In genomic region chr1:44271646-44272045, GRCh38 we compare ENCODE assay signal across 23 cellular contexts.
"Had no signal": no experiment of that assay in that cellular context is flagged by ENCODE, and none has a peak within 500 bp of the region (broad histone marks: within the 10 kb centered on the region; RNA-seq: fewer than 3 reads in every experiment).

No MANE protein-coding gene starts in this region.

- H3K27ac Mint-ChIP-seq: dendritic cell treated with granulocyte-macrophage colony-stimulating factor and Interleukin-4, amounts not matched to agents 40 ng/mL and 50 ng/mL, for 4 days; natural killer cell treated with Interleukin-12 subunit alpha and Interleukin-12 subunit beta and Interleukin-15 and Interleukin-18, amount 100 ng/mL, for 72 hours; progenitor cell of endocrine pancreas; stimulated activated effector memory CD8-positive, alpha-beta T cell treated with anti-CD3 and anti-CD28 coated beads, Interleukin-12 subunit alpha, Interleukin-12 subunit beta, amount 100 ng/mL, for 72 hours; type B pancreatic cell had no signal

- H3K9me3 ChIP-seq: esophagus muscularis mucosa, lower lobe of right lung, right lobe of liver, stomach, thyroid gland had no signal

- H3K4me3 ChIP-seq: esophagus muscularis mucosa, lower lobe of right lung, right lobe of liver, smooth muscle cell, stomach, thyroid gland had no signal

- H3K4me3 Mint-ChIP-seq: dendritic cell treated with granulocyte-macrophage colony-stimulating factor and Interleukin-4, amounts not matched to agents 40 ng/mL and 50 ng/mL, for 4 days; naive B cell; natural killer cell treated with Interleukin-12 subunit alpha and Interleukin-12 subunit beta and Interleukin-15 and Interleukin-18, amount 100 ng/mL, for 72 hours; neural crest cell; stimulated activated effector memory CD8-positive, alpha-beta T cell treated with anti-CD3 and anti-CD28 coated beads, Interleukin-12 subunit alpha, Interleukin-12 subunit beta, amount 100 ng/mL, for 72 hours; type B pancreatic cell had no signal

- H3K27me3 ChIP-seq: esophagus muscularis mucosa, foreskin keratinocyte, right lobe of liver, stomach, thyroid gland had no signal

- H3K27ac ChIP-seq: esophagus muscularis mucosa, foreskin keratinocyte, lower lobe of right lung, parathyroid adenoma, right lobe of liver, stomach, thyroid gland had no signal

- DNase-seq: cerebellar nuclear complex; effector memory CD4-positive, alpha-beta T cell; foreskin keratinocyte; glutamatergic neuron; left ventricle myocardium superior; lower lobe of right lung; naive B cell; right lobe of liver; stimulated activated CD4-positive, alpha-beta T cell treated with anti-CD3 and anti-CD28 coated beads, Interleukin-12 subunit alpha, Interleukin-12 subunit beta, amount 100 ng/mL, for 4 hours; stimulated activated CD4-positive, alpha-beta T cell treated with anti-CD3 and anti-CD28 coated beads, Interleukin-1b, Interleukin-23, amount 100 ng/mL, for 48 hours; stimulated activated CD4-positive, alpha-beta T cell treated with anti-CD3 and anti-CD28 coated beads, Interleukin-4, amount 100 ng/mL, for 24 hours; stimulated activated naive CD4-positive, alpha-beta T cell treated with Interleukin-2 at 50 U/mL for 16 hours; stomach; thyroid gland had no signal

- H3K36me3 Mint-ChIP-seq: natural killer cell treated with Interleukin-12 subunit alpha and Interleukin-12 subunit beta and Interleukin-15 and Interleukin-18, amount 100 ng/mL, for 72 hours; stimulated activated effector memory CD8-positive, alpha-beta T cell treated with anti-CD3 and anti-CD28 coated beads, Interleukin-12 subunit alpha, Interleukin-12 subunit beta, amount 100 ng/mL, for 72 hours had no signal

- H3K27me3 Mint-ChIP-seq: dendritic cell treated with granulocyte-macrophage colony-stimulating factor and Interleukin-4, amounts not matched to agents 40 ng/mL and 50 ng/mL, for 4 days; naive B cell; natural killer cell treated with Interleukin-12 subunit alpha and Interleukin-12 subunit beta and Interleukin-15 and Interleukin-18, amount 100 ng/mL, for 72 hours; progenitor cell of endocrine pancreas; type B pancreatic cell had no signal

- H3K4me1 ChIP-seq: right lobe of liver, thyroid gland had no signal

- ATAC-seq: foreskin keratinocyte; left ventricle myocardium superior; lower lobe of right lung; natural killer cell treated with Interleukin-12 subunit alpha and Interleukin-12 subunit beta and Interleukin-15 and Interleukin-18, amount 100 ng/mL, for 72 hours; right lobe of liver; stimulated activated effector memory CD8-positive, alpha-beta T cell treated with anti-CD3 and anti-CD28 coated beads, Interleukin-12 subunit alpha, Interleukin-12 subunit beta, amount 100 ng/mL, for 72 hours had no signal

- H3K9me3 Mint-ChIP-seq: naive B cell; natural killer cell treated with Interleukin-12 subunit alpha and Interleukin-12 subunit beta and Interleukin-15 and Interleukin-18, amount 100 ng/mL, for 72 hours; neural crest cell; stimulated activated effector memory CD8-positive, alpha-beta T cell treated with anti-CD3 and anti-CD28 coated beads, Interleukin-12 subunit alpha, Interleukin-12 subunit beta, amount 100 ng/mL, for 72 hours; type B pancreatic cell had no signal

- H3K36me3 ChIP-seq: esophagus muscularis mucosa, lower lobe of right lung, right lobe of liver, thyroid gland had no signal
